15 cellular contexts compared by ENCODE assay signal in the genomic region with DNA sequence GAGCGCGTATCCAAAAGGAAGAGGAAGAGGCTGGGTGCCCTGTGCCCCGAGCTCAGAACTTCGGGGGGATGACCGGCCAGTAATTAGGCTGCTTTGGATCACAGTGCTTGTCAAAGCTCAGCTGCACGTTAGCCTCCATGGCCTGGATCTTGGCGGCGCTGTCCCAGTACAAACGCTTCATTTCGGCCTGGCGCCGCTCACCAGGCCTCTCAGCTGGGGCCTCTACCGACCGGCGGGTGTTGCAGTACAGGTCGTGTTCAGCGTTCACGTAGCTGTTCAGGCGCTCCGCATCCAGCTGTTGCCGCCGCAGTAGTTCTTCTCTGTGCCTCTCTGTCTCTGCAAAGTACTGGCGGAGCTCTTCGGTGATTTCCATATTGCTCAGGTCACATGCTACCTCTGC. TPM values are rescaled to one million over a fixed set of nuclear protein-coding genes. Genes with fewer than 3 reads are reported as not detected.
DNase-seq lines count a peak whose midpoint lies in the region; ATAC-seq and TF ChIP-seq lines count a peak whose summit lies in the region.
"Had no signal": no experiment of that assay in that cellular context is flagged by ENCODE, and none has a peak within 500 bp of the region (broad histone marks: within the 10 kb centered on the region; RNA-seq: fewer than 3 reads in every experiment).

No MANE protein-coding gene starts in this region.

- no peaks in the 10 kb centered on the region for H3K27me3 Mint-ChIP-seq in activated CD4-positive, alpha-beta memory T cell treated with anti-CD3 and anti-CD28 coated beads for 36 hours
- H3K27me3 Mint-ChIP-seq in activated CD4-positive, alpha-beta memory T cell treated with anti-CD3 and anti-CD28 coated beads, Interleukin-2, amount 10 ng/mL, durations not matched to agents 7 days and 5 days = peaks cover 10% of the 10 kb centered on the region
- H3K27me3 Mint-ChIP-seq in CD4-positive, alpha-beta T cell = no peaks in the 10 kb centered on the region
- peaks cover 2% of the 10 kb centered on the region for H3K27me3 Mint-ChIP-seq in activated naive CD8-positive, alpha-beta T cell
- peaks cover 0 to 7% (median 4%) of the 10 kb centered on the region in 5 donors for H3K27me3 Mint-ChIP-seq in naive thymus-derived CD4-positive, alpha-beta T cell

- TF ChIP-seq CTCF in CD4-positive, alpha-beta T cell (IDR thresholded peaks at IDR 0.05) = no peak
- TF ChIP-seq CTCF in uterus (IDR thresholded peaks at IDR 0.05) = no peak

- H3K27ac ChIP-seq in CD4-positive, alpha-beta T cell (ENCODE audit: low read depth, low read length) = no peak overlapping the region
- H3K27ac ChIP-seq in naive thymus-derived CD4-positive, alpha-beta T cell (ENCODE audit: low read depth, low read length) = no peak overlapping the region
- H3K27ac ChIP-seq in uterus = no peak overlapping the region
- H3K27ac ChIP-seq: parathyroid adenoma had no signal

- H3K4me3 Mint-ChIP-seq in activated CD4-positive, alpha-beta memory T cell treated with anti-CD3 and anti-CD28 coated beads for 36 hours = peak overlapping the region; percentile 41
- H3K4me3 Mint-ChIP-seq in activated CD4-positive, alpha-beta memory T cell treated with anti-CD3 and anti-CD28 coated beads, Interleukin-2, amount 10 ng/mL, durations not matched to agents 7 days and 5 days = no peak overlapping the region
- peak overlapping the region; percentile 82 for H3K4me3 Mint-ChIP-seq in CD4-positive, alpha-beta T cell
- H3K4me3 Mint-ChIP-seq in activated naive CD8-positive, alpha-beta T cell = peak overlapping the region; percentile 60
- peak overlapping the region in 9 of 10 donors; percentile 35 to 99 (median 75) for H3K4me3 Mint-ChIP-seq in naive thymus-derived CD4-positive, alpha-beta T cell

- no peak for DNase-seq in activated CD4-positive, alpha-beta memory T cell treated with anti-CD3 and anti-CD28 coated beads for 36 hours
- DNase-seq in activated CD4-positive, alpha-beta memory T cell treated with anti-CD3 and anti-CD28 coated beads, Interleukin-2, amount 10 ng/mL, durations not matched to agents 7 days and 5 days = no peak
- no peak for DNase-seq in CD4-positive, alpha-beta T cell
- no peak for DNase-seq in naive thymus-derived CD4-positive, alpha-beta T cell
- DNase-seq in nucleus accumbens (lab: John Stamatoyannopoulos, UW) (no peak), uterus (no peak)
- DNase-seq in NK-92 treated with Interleukin-12 subunit alpha and Interleukin-12 subunit beta, amount 100 ng/mL, for 24 hours (lab: John Stamatoyannopoulos, UW) = no peak
- DNase-seq: activated effector memory CD4-positive, alpha-beta T cell treated with Interleukin-2 at 50 U/mL for 16 hours; cortex of kidney; GOT3; mammary epithelial cell; NCI-H510A had no signal

- H3K4me1 ChIP-seq in naive thymus-derived CD4-positive, alpha-beta T cell (ENCODE audit: control insufficient read depth in 2 of 2, insufficient read depth in 2 of 2, low read length in 2 of 2) = peaks cover 8 to 14% of the 10 kb centered on the region in 2 donors
- H3K4me1 ChIP-seq in uterus = no peaks in the 10 kb centered on the region

- H3K9me3 ChIP-seq in CD4-positive, alpha-beta T cell (ENCODE audit: control insufficient read depth, low read length) = no peaks in the 10 kb centered on the region
- no peaks in the 10 kb centered on the region for H3K9me3 ChIP-seq in naive thymus-derived CD4-positive, alpha-beta T cell (ENCODE audit: control insufficient read depth in 2 of 3, low read length in 3 of 3)
- H3K9me3 ChIP-seq in uterus = no peaks in the 10 kb centered on the region
- H3K9me3 ChIP-seq: adrenal gland had no signal

- ATAC-seq in CD4-positive, alpha-beta T cell (ENCODE audit: poor library complexity) = no peak
- no peak for ATAC-seq in naive thymus-derived CD4-positive, alpha-beta T cell

- H3K36me3 Mint-ChIP-seq in activated CD4-positive, alpha-beta memory T cell treated with anti-CD3 and anti-CD28 coated beads for 36 hours = peaks cover 12% of the 10 kb centered on the region
- H3K36me3 Mint-ChIP-seq in activated CD4-positive, alpha-beta memory T cell treated with anti-CD3 and anti-CD28 coated beads, Interleukin-2, amount 10 ng/mL, durations not matched to agents 7 days and 5 days (ENCODE audit: low read depth) = peaks cover 12% of the 10 kb centered on the region
- H3K36me3 Mint-ChIP-seq in CD4-positive, alpha-beta T cell (ENCODE audit: low read depth) = peaks cover 16% of the 10 kb centered on the region
- peaks cover 2% of the 10 kb centered on the region for H3K36me3 Mint-ChIP-seq in activated naive CD8-positive, alpha-beta T cell
- peaks cover 0 to 5% (median 0%) of the 10 kb centered on the region in 5 donors for H3K36me3 Mint-ChIP-seq in naive thymus-derived CD4-positive, alpha-beta T cell

- no peaks in the 10 kb centered on the region for H3K27me3 ChIP-seq in CD4-positive, alpha-beta T cell (ENCODE audit: control insufficient read depth, insufficient read depth, low read length)
- no peaks in the 10 kb centered on the region for H3K27me3 ChIP-seq in naive thymus-derived CD4-positive, alpha-beta T cell (ENCODE audit: control insufficient read depth in 2 of 2, insufficient read depth in 2 of 2, low read length in 2 of 2)
- no peaks in the 10 kb centered on the region for H3K27me3 ChIP-seq in uterus
- H3K27me3 ChIP-seq: adrenal gland had no signal

- no peak overlapping the region for H3K4me3 ChIP-seq in naive thymus-derived CD4-positive, alpha-beta T cell (ENCODE audit: low read length)
- H3K4me3 ChIP-seq in uterus = no peak overlapping the region

- CTCF ChIA-PET in activated CD4-positive, alpha-beta memory T cell treated with anti-CD3 and anti-CD28 coated beads for 36 hours (lab: Charles Lee) = no interaction called here
- CTCF ChIA-PET in activated CD4-positive, alpha-beta memory T cell treated with anti-CD3 and anti-CD28 coated beads, Interleukin-2, amount 10 ng/mL, durations not matched to agents 7 days and 5 days (lab: Charles Lee) = interaction anchor here (0.7 kb wide), 2 partner anchors 151 to 189 kb away, joined by 3 to 4 read pairs; no protein-coding TSS in a partner anchor
- CTCF ChIA-PET in CD4-positive, alpha-beta T cell (lab: Charles Lee) = interaction anchor here (1.1 kb wide), 1 partner anchor 189 kb away, joined by 3 read pairs; no protein-coding TSS in a partner anchor
- CTCF ChIA-PET in naive thymus-derived CD4-positive, alpha-beta T cell (lab: Charles Lee) = interaction anchor here (0.6 to 1.0 kb wide), 2 partner anchors 236 to 1057 kb away, joined by 3 read pairs; no protein-coding TSS in a partner anchor

- no peak overlapping the region for H3K27ac Mint-ChIP-seq in activated CD4-positive, alpha-beta memory T cell treated with anti-CD3 and anti-CD28 coated beads for 36 hours
- H3K27ac Mint-ChIP-seq in activated CD4-positive, alpha-beta memory T cell treated with anti-CD3 and anti-CD28 coated beads, Interleukin-2, amount 10 ng/mL, durations not matched to agents 7 days and 5 days = no peak overlapping the region
- H3K27ac Mint-ChIP-seq in CD4-positive, alpha-beta T cell = no peak overlapping the region
- no peak overlapping the region for H3K27ac Mint-ChIP-seq in activated naive CD8-positive, alpha-beta T cell
- H3K27ac Mint-ChIP-seq in naive thymus-derived CD4-positive, alpha-beta T cell = no peak overlapping the region

- H3K4me1 Mint-ChIP-seq in activated CD4-positive, alpha-beta memory T cell treated with anti-CD3 and anti-CD28 coated beads for 36 hours (ENCODE audit: low read depth) = peaks cover 30% of the 10 kb centered on the region
- H3K4me1 Mint-ChIP-seq in activated CD4-positive, alpha-beta memory T cell treated with anti-CD3 and anti-CD28 coated beads, Interleukin-2, amount 10 ng/mL, durations not matched to agents 7 days and 5 days = peaks cover 36% of the 10 kb centered on the region
- peaks cover 32% of the 10 kb centered on the region for H3K4me1 Mint-ChIP-seq in CD4-positive, alpha-beta T cell (ENCODE audit: low read depth)
- peaks cover 43% of the 10 kb centered on the region for H3K4me1 Mint-ChIP-seq in activated naive CD8-positive, alpha-beta T cell (ENCODE audit: low read depth)
- H3K4me1 Mint-ChIP-seq in naive thymus-derived CD4-positive, alpha-beta T cell = peaks cover 21 to 36% (median 31%) of the 10 kb centered on the region in 7 donors

- POLR2A ChIA-PET in activated CD4-positive, alpha-beta memory T cell treated with anti-CD3 and anti-CD28 coated beads for 36 hours (lab: Charles Lee) = no interaction called here
- POLR2A ChIA-PET in activated CD4-positive, alpha-beta memory T cell treated with anti-CD3 and anti-CD28 coated beads, Interleukin-2, amount 10 ng/mL, durations not matched to agents 7 days and 5 days (lab: Charles Lee) = no interaction called here
- POLR2A ChIA-PET in CD4-positive, alpha-beta T cell (lab: Charles Lee) = no interaction called here
- POLR2A ChIA-PET in naive thymus-derived CD4-positive, alpha-beta T cell (lab: Charles Lee) = interaction anchor here (0.5 to 0.6 kb wide), 2 partner anchors 182 to 205 kb away, joined by 3 to 4 read pairs; no protein-coding TSS in a partner anchor

- no peak for TF ChIP-seq POLR2A in uterus (IDR thresholded peaks at IDR 0.05)

- peaks cover 0 to 6% (median 0%) of the 10 kb centered on the region in 3 experiments for H3K36me3 ChIP-seq in naive thymus-derived CD4-positive, alpha-beta T cell (ENCODE audit: control insufficient read depth in 2 of 3, insufficient read depth in 3 of 3, low read length in 3 of 3)
- H3K36me3 ChIP-seq in uterus = no peaks in the 10 kb centered on the region
- H3K36me3 ChIP-seq: adrenal gland had no signal

- no peaks in the 10 kb centered on the region for H3K9me3 Mint-ChIP-seq in activated CD4-positive, alpha-beta memory T cell treated with anti-CD3 and anti-CD28 coated beads for 36 hours
- no peaks in the 10 kb centered on the region for H3K9me3 Mint-ChIP-seq in activated CD4-positive, alpha-beta memory T cell treated with anti-CD3 and anti-CD28 coated beads, Interleukin-2, amount 10 ng/mL, durations not matched to agents 7 days and 5 days
- H3K9me3 Mint-ChIP-seq in CD4-positive, alpha-beta T cell = no peaks in the 10 kb centered on the region
- no peaks in the 10 kb centered on the region for H3K9me3 Mint-ChIP-seq in activated naive CD8-positive, alpha-beta T cell (ENCODE audit: low read depth)
- H3K9me3 Mint-ChIP-seq in naive thymus-derived CD4-positive, alpha-beta T cell = no peaks in the 10 kb centered on the region

- intact Hi-C loops in activated CD4-positive, alpha-beta memory T cell treated with anti-CD3 and anti-CD28 coated beads for 36 hours (cut with micrococcal nuclease) = loop anchor here (10.0 kb wide), 2 partner anchors 389 to 1309 kb away; a partner anchor contains a TSS
- intact Hi-C loops in CD4-positive, alpha-beta T cell (cut with DNase I, micrococcal nuclease) = loop anchor here in 1 of 2 experiments (5.0 to 10.0 kb wide), 3 partner anchors 361 to 1309 kb away; a partner anchor contains a TSS
- intact Hi-C loops in naive thymus-derived CD4-positive, alpha-beta T cell (cut with micrococcal nuclease) = no loop called here
- intact Hi-C loops in uterus (cut with DNase I; ENCODE audit: low total_unique reads) = no loop called here

RNA-seq across cellular contexts. Expression of a gene that starts 1.4 kb away (rescaled TPM):
- 10 to 100 TPM; 17.2 to 17.3 TPM for total RNA-seq in activated CD4-positive, alpha-beta memory T cell treated with anti-CD3 and anti-CD28 coated beads for 36 hours
- 10 to 100 TPM; 14.9 to 15.5 TPM for total RNA-seq in activated CD4-positive, alpha-beta memory T cell treated with anti-CD3 and anti-CD28 coated beads, Interleukin-2, amount 10 ng/mL, durations not matched to agents 7 days and 5 days
- 10 to 100 TPM; 56.2 to 58.7 TPM for total RNA-seq in CD4-positive, alpha-beta T cell
- 10 to 100 TPM; 17.3 to 52.5 (median 23.5) TPM for total RNA-seq in naive thymus-derived CD4-positive, alpha-beta T cell
- 1 to 10 TPM; 3.6 to 8.0 TPM for polyA plus RNA-seq in naive thymus-derived CD4-positive, alpha-beta T cell
- 10 to 100 TPM in 3 of 4 donors, 1 to 10 TPM in 1; 6.7 to 43.3 (median 24.1) TPM for total RNA-seq in uterus
